Comparison of ENCODE assay signal across 22 cellular contexts in the genomic region with DNA sequence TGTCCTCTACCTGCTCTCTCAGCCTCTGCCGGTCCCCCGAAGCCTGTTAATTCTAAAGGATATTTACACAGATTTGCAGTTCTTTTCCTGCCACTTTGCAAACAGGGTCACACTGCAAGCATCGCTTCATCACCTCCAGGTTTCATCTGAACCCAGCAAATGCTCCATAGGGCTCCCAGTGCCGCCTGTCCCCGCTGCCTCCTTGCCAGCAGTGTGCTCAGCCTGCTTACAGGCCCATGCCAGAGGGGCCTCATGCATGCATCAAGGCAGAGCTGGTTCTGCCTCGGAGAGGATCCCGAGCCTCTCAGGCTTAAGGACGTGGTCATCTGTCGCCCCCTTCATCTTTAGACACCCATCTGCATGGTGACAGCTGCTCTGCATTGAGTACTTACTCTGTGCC. TPM values are rescaled to one million over a fixed set of nuclear protein-coding genes. Genes with fewer than 3 reads are reported as not detected.
A peak's percentile ranks its signal among the peaks of the same experiment; 100 is the strongest.
DNase-seq lines count a peak whose midpoint lies in the region; ATAC-seq lines count a peak whose summit lies in the region.
"Had no signal": no experiment of that assay in that cellular context is flagged by ENCODE, and none has a peak within 500 bp of the region (broad histone marks: within the 10 kb centered on the region; RNA-seq: fewer than 3 reads in every experiment).

No MANE protein-coding gene starts in this region.

- no peak overlapping the region for H2AK5ac ChIP-seq in mesenchymal stem cell (ENCODE audit: low read length, severe bottlenecking)

- peak overlapping the region; percentile 60 for H3K27ac Mint-ChIP-seq in memory B cell
- H3K27ac Mint-ChIP-seq: B cell, GM23338 had no signal

- no peaks in the 10 kb centered on the region for H3K27me3 ChIP-seq in mesenchymal stem cell (ENCODE audit: control insufficient read depth in 1 of 2, insufficient read depth in 1 of 2, low read length in 2 of 2)
- H3K27me3 ChIP-seq: MG63 had no signal

- H3K27ac ChIP-seq in caudate nucleus (ENCODE audit: low read depth, low read length) (peak overlapping the region; percentile 68), temporal lobe (ENCODE audit: low read depth, low read length) (peak overlapping the region; percentile 84), mesenchymal stem cell (ENCODE audit: low read length, poor library complexity, severe bottlenecking) (no peak overlapping the region)
- H3K27ac ChIP-seq: 22Rv1 had no signal

- H2BK120ac ChIP-seq in mesenchymal stem cell (ENCODE audit: low read depth, low read length), result no peak overlapping the region

- H2AFZ ChIP-seq in mesenchymal stem cell (ENCODE audit: low read depth, low read length), result no peak overlapping the region
- H2AFZ ChIP-seq: GM23338 had no signal

- DNase-seq in DMS 273 (lab: John Stamatoyannopoulos, UW; ENCODE audit: unreplicated experiment) (peak; percentile 12), DMS 273 treated with DMSO at 0.1 percent for 48 hours (lab: John Stamatoyannopoulos, UW) (no peak), caudate nucleus (lab: John Stamatoyannopoulos, UW) (peak in 1 of 61 donors; percentile 54), memory B cell (ENCODE audit: low spot score in 2 of 2) (no peak), mesenchymal stem cell (no peak)
- no peak for DNase-seq in central memory CD4-positive, alpha-beta T cell
- DNase-seq: Kasumi-1, NCI-H1048, NCI-H1436, NCI-H2029 treated with DMSO at 0.1 percent for 48 hours, NCI-H2171, NCI-H69, PC-3, RPMI8226, SIG-M5 had no signal

- peaks cover 3% of the 10 kb centered on the region for H3K79me1 ChIP-seq in mesenchymal stem cell (replicated peaks; ENCODE audit: low read length, poor library complexity, severe bottlenecking)

- H4K91ac ChIP-seq in mesenchymal stem cell (ENCODE audit: low read length), result no peak overlapping the region

- no peak overlapping the region for H4K8ac ChIP-seq in mesenchymal stem cell (ENCODE audit: low read length)

- no peak overlapping the region for H3K14ac ChIP-seq in mesenchymal stem cell (ENCODE audit: low read length in 2 of 2)

- peaks cover 52 to 57% of the 10 kb centered on the region in 2 experiments for H3K36me3 ChIP-seq in mesenchymal stem cell (ENCODE audit: control insufficient read depth in 1 of 2, insufficient read depth in 2 of 2, low read depth in 1 of 2, low read length in 2 of 2)

- H3K4me2 ChIP-seq in mesenchymal stem cell (ENCODE audit: low read length, poor library complexity, severe bottlenecking), result no peak overlapping the region
- H3K4me2 ChIP-seq: GM23338 had no signal

- no peak overlapping the region for H3K23ac ChIP-seq in mesenchymal stem cell (ENCODE audit: low read length in 2 of 2)

- H3K4me3 Mint-ChIP-seq in memory B cell, result no peak overlapping the region
- H3K4me3 Mint-ChIP-seq: B cell, GM23338 had no signal

- no peaks in the 10 kb centered on the region for H3K27me3 Mint-ChIP-seq in memory B cell
- H3K27me3 Mint-ChIP-seq: B cell had no signal

- peaks cover 21% of the 10 kb centered on the region for H3K4me1 Mint-ChIP-seq in memory B cell

- no peaks in the 10 kb centered on the region for H3K9me3 Mint-ChIP-seq in memory B cell
- H3K9me3 Mint-ChIP-seq: GM23338 had no signal

- no peak overlapping the region for H3K4me3 ChIP-seq in mesenchymal stem cell (ENCODE audit: insufficient read depth in 1 of 2, low read depth in 1 of 2, low read length in 2 of 2)
- H3K4me3 ChIP-seq: GM12878, GM23338, MG63 had no signal

- no peak overlapping the region for H2BK5ac ChIP-seq in mesenchymal stem cell (ENCODE audit: low read depth, low read length, poor library complexity, severe bottlenecking)

- no peak overlapping the region for H3K9ac ChIP-seq in mesenchymal stem cell (ENCODE audit: low read length)

- H3K4ac ChIP-seq in mesenchymal stem cell (ENCODE audit: low read depth in 1 of 2, low read length in 2 of 2), result no peak overlapping the region

- no peak overlapping the region for H2BK15ac ChIP-seq in mesenchymal stem cell (ENCODE audit: low read depth, poor library complexity, severe bottlenecking)

- ATAC-seq in memory B cell (ENCODE audit: low read depth) (no peak), HG03135 (IDR thresholded peaks at IDR 0.05; ENCODE audit: unreplicated experiment) (no peak)
- ATAC-seq: GM23338, PC-3 had no signal

- no peaks in the 10 kb centered on the region for H3K9me3 ChIP-seq in mesenchymal stem cell (ENCODE audit: control insufficient read depth, low read length)
- H3K9me3 ChIP-seq: MG63 had no signal

- H2BK12ac ChIP-seq in mesenchymal stem cell (ENCODE audit: low read length in 2 of 2), result no peak overlapping the region

- WGBS in mesenchymal stem cell, result 93% methylated on average over 9 of the region's 9 CpGs

- peaks cover 50% of the 10 kb centered on the region for H3K4me1 ChIP-seq in mesenchymal stem cell (ENCODE audit: control insufficient read depth, insufficient read depth, low read depth, low read length)

- no peak overlapping the region for H3K18ac ChIP-seq in mesenchymal stem cell (ENCODE audit: low read depth in 1 of 2, low read length in 2 of 2)

- no peaks in the 10 kb centered on the region for H3K36me3 Mint-ChIP-seq in memory B cell

RNA-seq across cellular contexts. Expression of a gene that starts 10.5 kb away (rescaled TPM):
- 9.3 TPM for total RNA-seq in temporal lobe
- polyA plus RNA-seq in mesenchymal stem cell (2013, experiment 1 of 2), result 40.7 TPM
- polyA plus RNA-seq in mesenchymal stem cell (2013, experiment 2 of 2), result 40.6 TPM
